Comparison of ENCODE assay signal across 15 cellular contexts in genomic region chr1:226366290-226366689, GRCh38. TPM values are rescaled to one million over a fixed set of nuclear protein-coding genes. Genes with fewer than 3 reads are reported as not detected.
DNase-seq lines count a peak whose midpoint lies in the region; ATAC-seq and TF ChIP-seq lines count a peak whose summit lies in the region.
"Had no signal": no experiment of that assay in that cellular context is flagged by ENCODE, and none has a peak within 500 bp of the region (broad histone marks: within the 10 kb centered on the region; RNA-seq: fewer than 3 reads in every experiment).

No MANE protein-coding gene starts in this region.

- no peak for TF ChIP-seq RAD21 in SK-N-SH (IDR thresholded peaks at IDR 0.05; ENCODE audit: low read length)

- CTCF ChIA-PET in SK-N-SH (lab: Yijun Ruan, JAX), result interaction anchor here (0.8 to 1.7 kb wide), 4 partner anchors 33 to 301 kb away, joined by 3 to 5 read pairs (median 4); partner anchors contain the start of gene PARP1

- H3K9me2 ChIP-seq in SK-N-SH, result no peaks in the 10 kb centered on the region

- DNase-seq in SK-N-SH, result peak; percentile 40
- peak; percentile 47 for DNase-seq in fibroblast of mammary gland (ENCODE audit: low read depth)
- no peak for DNase-seq in SIG-M5 treated with dmso at 0.1 percent for 504 hours (lab: John Stamatoyannopoulos, UW; ENCODE audit: unreplicated experiment)
- no peak for DNase-seq in NCI-H2227 (lab: John Stamatoyannopoulos, UW; ENCODE audit: unreplicated experiment)
- DNase-seq: AML-193; CD4-positive, alpha-beta memory T cell; GF-D8; GOT3; NCI-H1092; NCI-H510A; SIG-M5 had no signal

- no peak overlapping the region for H3K4me3 ChIP-seq in SK-N-SH (ENCODE audit: low read depth in 2 of 2, low read length in 1 of 2)
- H3K4me3 ChIP-seq in fibroblast of mammary gland (ENCODE audit: control insufficient read depth, low read depth, low read length), result no peak overlapping the region

- ATAC-seq in SK-N-SH treated with all-trans-retinoic acid at 6 μM for 48 hours (no peak), GM21528 (IDR thresholded peaks at IDR 0.05; ENCODE audit: low FRiP score, unreplicated experiment) (no peak), GM21381 (IDR thresholded peaks at IDR 0.05; ENCODE audit: unreplicated experiment) (no peak)

- TF ChIP-seq CTCF in SK-N-SH (IDR thresholded peaks at IDR 0.05), result no peak
- TF ChIP-seq CTCF in VCaP (conservative IDR thresholded peaks at IDR 0.05), result no peak
- TF ChIP-seq CTCF in fibroblast of mammary gland (conservative IDR thresholded peaks at IDR 0.05; ENCODE audit: control insufficient read depth, insufficient read depth, low read depth, low read length), result no peak

- H3K27ac ChIP-seq in SK-N-SH (ENCODE audit: low read depth in 2 of 2, low read length in 1 of 2) (peak overlapping the region in 1 of 2 experiments; percentile 91; a peak in 2 of 4 replicates), VCaP (peak overlapping the region; percentile 73)

- H3K9ac ChIP-seq in SK-N-SH, result no peak overlapping the region

- TF ChIP-seq EP300 in SK-N-SH (IDR thresholded peaks at IDR 0.05; ENCODE audit: borderline replicate concordance in 1 of 2, low read depth in 1 of 2, low read length in 1 of 2), result no peak

- no peak overlapping the region for H2AFZ ChIP-seq in SK-N-SH (ENCODE audit: low read depth)

- POLR2A ChIA-PET in SK-N-SH (lab: Yijun Ruan, JAX), result no interaction called here

- H3K4me1 ChIP-seq in SK-N-SH (ENCODE audit: control insufficient read depth in 1 of 2, insufficient read depth in 2 of 2, low read depth in 1 of 2, low read length in 1 of 2), result peaks cover 0 to 40% of the 10 kb centered on the region in 2 experiments; a peak in 2 of 4 replicates

- H3K4me2 ChIP-seq in SK-N-SH, result no peak overlapping the region

- H4K20me1 ChIP-seq in SK-N-SH (ENCODE audit: insufficient read depth), result no peaks in the 10 kb centered on the region

- H3K27me3 ChIP-seq in SK-N-SH (ENCODE audit: insufficient read depth), result no peaks in the 10 kb centered on the region

- WGBS in SK-N-SH (ENCODE audit: low lambda C conversion rate), result 93% methylated on average over 2 of the region's 2 CpGs

- H3K36me3 ChIP-seq in SK-N-SH (replicated peaks in 1 of 2; ENCODE audit: control insufficient read depth in 1 of 2, insufficient read depth in 2 of 2, low read length in 1 of 2), result peaks cover 53 to 85% of the 10 kb centered on the region in 2 experiments

- H3K9me3 ChIP-seq in SK-N-SH, result no peaks in the 10 kb centered on the region

- no peaks in the 10 kb centered on the region for H3K79me2 ChIP-seq in SK-N-SH (ENCODE audit: insufficient read depth)

- H3F3A ChIP-seq in SK-N-SH (replicated peaks; ENCODE audit: insufficient read depth), result no peaks in the 10 kb centered on the region

TF ChIP-seq in SK-N-SH, 30 proteins besides CTCF, POLR2A, EP300 and RAD21:
- no peak for TF ChIP-seq ZBTB33 (IDR thresholded peaks at IDR 0.05; ENCODE audit: borderline replicate concordance, low read depth)
- TF ChIP-seq IRF3 (IDR thresholded peaks at IDR 0.05; ENCODE audit: low read depth, low read length), result no peak
- TF ChIP-seq TAF1 (IDR thresholded peaks at IDR 0.05; ENCODE audit: borderline replicate concordance, low read depth, low read length), result no peak
- no peak for TF ChIP-seq TCF12 (IDR thresholded peaks at IDR 0.05)
- no peak for TF ChIP-seq CHD2 (IDR thresholded peaks at IDR 0.05; ENCODE audit: low read length, partially characterized antibody)
- TF ChIP-seq MXI1 (IDR thresholded peaks at IDR 0.05; ENCODE audit: low read depth, low read length), result 0 out of 2 replicates have a peak, but pooled peaks have one; percentile 33

TF ChIP-seq in SK-N-SH treated with all-trans-retinoic acid at 6 μM for 48 hours, 23 proteins besides CTCF, POLR2A, EP300 and RAD21:
- TF ChIP-seq CSRNP3 (CRISPR knock-in tag; IDR thresholded peaks at IDR 0.05), result no peak
- TF ChIP-seq TCF4 (CRISPR knock-in tag; IDR thresholded peaks at IDR 0.05; ENCODE audit: borderline replicate concordance), result no peak
- TF ChIP-seq GLIS3 (CRISPR knock-in tag; IDR thresholded peaks at IDR 0.05), result no peak
- no peak for TF ChIP-seq ZFP30 (CRISPR knock-in tag; IDR thresholded peaks at IDR 0.05)
- no peak for TF ChIP-seq PATZ1 (CRISPR knock-in tag; IDR thresholded peaks at IDR 0.05; ENCODE audit: borderline replicate concordance)
- no peak for TF ChIP-seq CSDC2 (CRISPR knock-in tag; IDR thresholded peaks at IDR 0.05)
- TF ChIP-seq PPARA (CRISPR knock-in tag; IDR thresholded peaks at IDR 0.05; ENCODE audit: borderline replicate concordance), result no peak
- no peak for TF ChIP-seq TOX (CRISPR knock-in tag; IDR thresholded peaks at IDR 0.05; ENCODE audit: borderline replicate concordance)
- no peak for TF ChIP-seq RARB (CRISPR knock-in tag; IDR thresholded peaks at IDR 0.05)

RNA-seq across cellular contexts. Expression of gene PARP1, which starts 41.6 kb away (rescaled TPM):
- polyA plus RNA-seq in SK-N-SH (2012; rRNA removed), result 187 and 239 TPM in 2 replicates
- 134 and 183 TPM in 2 replicates for polyA plus RNA-seq in SK-N-SH (2012; cell fraction: cytosol; rRNA removed)
- polyA plus RNA-seq in SK-N-SH (2012; cell fraction: nucleus; rRNA removed), result 167 and 228 TPM in 2 replicates

RNA-seq across cellular contexts. Expression of gene LIN9, which starts 57.3 kb away (rescaled TPM):
- 1.7 and 2.5 TPM in 2 replicates for polyA plus RNA-seq in SK-N-SH (2012; rRNA removed)
- polyA plus RNA-seq in SK-N-SH (2012; cell fraction: cytosol; rRNA removed), result 2.6 and 2.9 TPM in 2 replicates
- polyA plus RNA-seq in SK-N-SH (2012; cell fraction: nucleus; rRNA removed), result 1.5 and 2.3 TPM in 2 replicates

Comparison
In these comparisons a context has a peak if more than half of its experiments do, and no peak if none do; other contexts are left out.
1. DNase-seq: peak in SK-N-SH (single experiment) and fibroblast of mammary gland (single experiment); none in SIG-M5 treated with dmso at 0.1 percent for 504 hours (single experiment) and NCI-H2227 (single experiment).